ENCODE assay signal across 25 cellular contexts in the genomic region with DNA sequence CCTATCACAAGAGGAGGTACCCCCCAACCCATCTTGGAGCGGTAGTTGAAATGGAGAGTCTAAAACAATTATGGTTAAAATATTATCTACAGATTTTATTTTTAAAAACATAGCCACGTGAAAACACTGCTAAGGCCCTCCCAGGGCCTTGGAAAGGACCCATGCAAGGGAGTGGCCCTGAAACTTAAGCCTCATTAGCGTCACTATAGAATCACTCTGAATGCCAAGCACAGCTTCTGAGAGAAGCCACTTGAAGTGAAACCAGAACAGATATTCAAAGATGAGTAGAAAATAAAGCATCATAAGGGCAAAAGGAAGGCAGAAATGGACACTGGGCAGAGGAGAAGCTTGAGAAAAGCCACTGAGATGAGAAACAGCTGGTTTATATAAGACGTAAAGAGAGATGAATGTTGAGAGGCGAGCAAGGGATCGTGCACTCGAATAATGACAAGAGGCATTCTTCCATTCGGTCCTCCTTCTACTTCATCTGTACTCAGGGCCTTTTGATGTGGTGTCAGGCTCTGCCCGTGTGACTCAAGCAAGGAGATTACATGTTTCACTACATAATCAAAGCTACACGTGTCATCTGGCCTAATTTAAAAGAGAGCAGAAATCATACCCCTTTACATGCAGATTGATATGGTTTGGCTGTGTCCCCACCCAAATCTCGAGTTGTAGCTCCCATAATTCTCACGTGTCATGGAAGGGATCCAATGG. TPM values are rescaled to one million over a fixed set of nuclear protein-coding genes. Genes with fewer than 3 reads are reported as not detected.
"Had no signal": no experiment of that assay in that cellular context is flagged by ENCODE, and none has a peak within 500 bp of the region (broad histone marks: within the 10 kb centered on the region; RNA-seq: fewer than 3 reads in every experiment).

No MANE protein-coding gene starts in this region.

- H3K4me3 ChIP-seq: dorsolateral prefrontal cortex, gastrocnemius medialis, tibial artery had no signal

- H3K36me3 Mint-ChIP-seq: brain had no signal

- H3K4me3 Mint-ChIP-seq: activated CD4-positive, alpha-beta memory T cell treated with anti-CD3 and anti-CD28 coated beads, Interleukin-2, amount 10 ng/mL, durations not matched to agents 7 days and 5 days; activated T-cell treated with anti-CD3 and anti-CD28 coated beads, Interleukin-2, amount 50 U/mL, for 24 hours; brain; nephron progenitor cell had no signal

- ATAC-seq: gastrocnemius medialis; left lobe of liver; stimulated activated naive CD8-positive, alpha-beta T cell treated with anti-CD3 and anti-CD28 coated beads, Interleukin-15, Interleukin-2, amounts not matched to agents 100 U/mL and 50 U/mL, for 24 hours had no signal

- H3K9me3 ChIP-seq: gastrocnemius medialis, tibial artery had no signal

- H3K27me3 ChIP-seq: dorsolateral prefrontal cortex, gastrocnemius medialis, tibial artery had no signal

- H3K27ac ChIP-seq: dorsolateral prefrontal cortex, gastrocnemius medialis, tibial artery had no signal

- H3K27me3 Mint-ChIP-seq: activated CD4-positive, alpha-beta memory T cell treated with anti-CD3 and anti-CD28 coated beads, Interleukin-2, amount 10 ng/mL, durations not matched to agents 7 days and 5 days; activated T-cell treated with anti-CD3 and anti-CD28 coated beads, Interleukin-2, amount 50 U/mL, for 24 hours; progenitor cell of endocrine pancreas had no signal

- H3K27ac Mint-ChIP-seq: activated CD4-positive, alpha-beta memory T cell treated with anti-CD3 and anti-CD28 coated beads, Interleukin-2, amount 10 ng/mL, durations not matched to agents 7 days and 5 days; activated T-cell treated with anti-CD3 and anti-CD28 coated beads, Interleukin-2, amount 50 U/mL, for 24 hours; activated T-helper 2 cell treated with anti-CD3 and anti-CD28 coated beads, Interferon-gamma antibody, Interleukin-2, Interleukin-4, amounts not matched to agents 10 μg/mL and 5 μg/mL and 100 μg/mL, durations not matched to agents 14 hours and 24 hours and 36 hours; brain; nephron progenitor cell; progenitor cell of endocrine pancreas had no signal

- H3K9me3 Mint-ChIP-seq: activated T-helper 2 cell treated with anti-CD3 and anti-CD28 coated beads, Interferon-gamma antibody, Interleukin-2, Interleukin-4, amounts not matched to agents 10 μg/mL and 5 μg/mL and 100 μg/mL, durations not matched to agents 14 hours and 24 hours and 36 hours had no signal

- FAIRE-seq: colon, kidney had no signal

- H3K4me1 Mint-ChIP-seq: activated CD4-positive, alpha-beta memory T cell treated with anti-CD3 and anti-CD28 coated beads, Interleukin-2, amount 10 ng/mL, durations not matched to agents 7 days and 5 days; brain; nephron progenitor cell had no signal

- H3K36me3 ChIP-seq: gastrocnemius medialis, tibial artery had no signal

- DNase-seq: activated CD4-positive, alpha-beta memory T cell treated with anti-CD3 and anti-CD28 coated beads, Interleukin-2, amount 10 ng/mL, durations not matched to agents 7 days and 5 days; activated CD4-positive, alpha-beta T cell treated with anti-CD3 and anti-CD28 coated beads for 48 hours; activated CD4-positive, CD25-positive, alpha-beta regulatory T cell; activated naive CD4-positive, alpha-beta T cell treated with Interleukin-2 at 50 U/mL for 16 hours; activated T-cell treated with anti-CD3 and anti-CD28 coated beads, Interleukin-2, amount 50 U/mL, for 24 hours; central memory CD4-positive, alpha-beta T cell; dorsolateral prefrontal cortex; gastrocnemius medialis; head of caudate nucleus; kidney; mammary epithelial cell; midbrain; nephron progenitor cell; occipital lobe; stimulated activated CD4-positive, alpha-beta T cell treated with anti-CD3 and anti-CD28 coated beads, Interleukin-2, amount 100 ng/mL, for 24 hours; stimulated activated naive CD8-positive, alpha-beta T cell treated with anti-CD3 and anti-CD28 coated beads, Interleukin-15, Interleukin-2, amounts not matched to agents 100 U/mL and 50 U/mL, for 24 hours; substantia nigra; T-helper 9 cell; tibial artery had no signal

RNA-seq across cellular contexts. Expression of a gene that starts 33.4 kb away (rescaled TPM):
- total RNA-seq: activated CD4-positive, alpha-beta memory T cell treated with anti-CD3 and anti-CD28 coated beads, Interleukin-2, amount 10 ng/mL, durations not matched to agents 7 days and 5 days; activated T-helper 2 cell treated with anti-CD3 and anti-CD28 coated beads, Interferon-gamma antibody, Interleukin-2, Interleukin-4, amounts not matched to agents 10 μg/mL and 5 μg/mL and 100 μg/mL, durations not matched to agents 14 hours and 24 hours and 36 hours; gastrocnemius medialis; mammary epithelial cell; progenitor cell of endocrine pancreas; urinary bladder had no signal
